Comparison of ENCODE assay signal across 7 cellular contexts in genomic region chr18:32090831-32091230, GRCh38. TPM values are rescaled to one million over a fixed set of nuclear protein-coding genes. Genes with fewer than 3 reads are reported as not detected.
DNase-seq lines count a peak whose midpoint lies in the region; ATAC-seq, FAIRE-seq and TF ChIP-seq lines count a peak whose summit lies in the region.
"Not testable (repeated sequence)": the region's sequence is repeated elsewhere in the genome, so short reads cannot be mapped to it uniquely, and the experiment has no call there.

No MANE protein-coding gene starts in this region.

- intact Hi-C loops in Right ventricle myocardium inferior (cut with DNase I) (loop anchor here (10.0 kb wide), 1 partner anchor 374 kb away; no protein-coding TSS in a partner anchor), gastrocnemius medialis (cut with DNase I; ENCODE audit: low total_unique reads) (loop anchor here (5.0 to 10.0 kb wide), 2 partner anchors 214 to 376 kb away; no protein-coding TSS in a partner anchor)

- peaks cover 40 to 52% (median 51%) of the 10 kb centered on the region in 3 donors for H3K4me1 Mint-ChIP-seq in CD8-positive, alpha-beta memory T cell
- H3K4me1 Mint-ChIP-seq in T-helper 1 cell treated with Interleukin-12 subunit alpha and Interleukin-12 subunit beta and Interleukin-4 antibody, amounts not matched to agents 30 μg/mL and 1 μg/mL, for 36 hours (ENCODE audit: low read depth) = peaks cover 35% of the 10 kb centered on the region
- peaks cover 39% of the 10 kb centered on the region for H3K4me1 Mint-ChIP-seq in activated T-cell treated with anti-CD3 and anti-CD28 coated beads, Interleukin-2, amount 50 U/mL, for 24 hours (ENCODE audit: low read depth)
- H3K4me1 Mint-ChIP-seq in astrocyte (ENCODE audit: low read depth, unreplicated experiment) = not testable (repeated sequence)
- peaks cover 25% of the 10 kb centered on the region for H3K4me1 Mint-ChIP-seq in nephron

- not testable (repeated sequence) for H3K27ac ChIP-seq in CD8-positive, alpha-beta memory T cell (ENCODE audit: low read depth, low read length); astrocyte (ENCODE audit: low read depth, low read length)
- peak overlapping the region; percentile 98 to 100 (median 100) for H3K27ac ChIP-seq in gastrocnemius medialis

- peaks cover 16% of the 10 kb centered on the region for H4K20me1 ChIP-seq in astrocyte (ENCODE audit: insufficient read depth, low read length)

- ATAC-seq in Right ventricle myocardium inferior, gastrocnemius medialis: not testable (repeated sequence)

- not testable (repeated sequence) for TF ChIP-seq CTCF in astrocyte (IDR thresholded peaks at IDR 0.05; ENCODE audit: insufficient read depth, low read depth, low read length); nephron (IDR thresholded peaks at IDR 0.05; ENCODE audit: unreplicated experiment in 3 of 3); gastrocnemius medialis (IDR thresholded peaks at IDR 0.05 in 4 of 5, conservative IDR thresholded peaks at IDR 0.05 in 1 of 5)

- POLR2A ChIA-PET in CD8-positive, alpha-beta memory T cell (lab: Charles Lee) = interaction anchor here (1.0 to 3.9 kb wide), 5 partner anchors 19 to 148 kb away, joined by 4 to 66 read pairs (median 9); partner anchors contain the start of genes RNF125 and TRAPPC8

- peaks cover 33% of the 10 kb centered on the region for H3K79me2 ChIP-seq in astrocyte (ENCODE audit: insufficient read depth, low read length)

- not testable (repeated sequence) for H3K36me3 ChIP-seq in CD8-positive, alpha-beta memory T cell (ENCODE audit: insufficient read depth, low read length); astrocyte (ENCODE audit: insufficient read depth, low read length); gastrocnemius medialis

- H3K36me3 Mint-ChIP-seq in CD8-positive, alpha-beta memory T cell = peaks cover 0 to 28% (median 2%) of the 10 kb centered on the region in 3 donors
- H3K36me3 Mint-ChIP-seq in T-helper 1 cell treated with Interleukin-12 subunit alpha and Interleukin-12 subunit beta and Interleukin-4 antibody, amounts not matched to agents 30 μg/mL and 1 μg/mL, for 36 hours (ENCODE audit: low read depth) = peaks cover 30% of the 10 kb centered on the region
- peaks cover 33% of the 10 kb centered on the region for H3K36me3 Mint-ChIP-seq in activated T-cell treated with anti-CD3 and anti-CD28 coated beads, Interleukin-2, amount 50 U/mL, for 24 hours (ENCODE audit: low read depth)
- not testable (repeated sequence) for H3K36me3 Mint-ChIP-seq in astrocyte (ENCODE audit: low read depth, unreplicated experiment)
- peaks cover 21% of the 10 kb centered on the region for H3K36me3 Mint-ChIP-seq in nephron (ENCODE audit: low read depth)

- DNase-seq in CD8-positive, alpha-beta memory T cell; activated T-cell treated with anti-CD3 and anti-CD28 coated beads, Interleukin-2, amount 50 U/mL, for 24 hours; astrocyte (ENCODE audit: low read depth); gastrocnemius medialis: not testable (repeated sequence)
- peak; percentile 47 for DNase-seq in Right ventricle myocardium inferior (ENCODE audit: missing footprints)

- not testable (repeated sequence) for H3K27me3 ChIP-seq in CD8-positive, alpha-beta memory T cell (ENCODE audit: insufficient read depth, low read length, poor library complexity, severe bottlenecking); astrocyte (ENCODE audit: insufficient read depth, low read length); gastrocnemius medialis

- not testable (repeated sequence) for H3K9me3 ChIP-seq in CD8-positive, alpha-beta memory T cell (ENCODE audit: low read length); astrocyte (ENCODE audit: insufficient read depth, low read depth, low read length); gastrocnemius medialis

- not testable (repeated sequence) for H3K4me3 ChIP-seq in CD8-positive, alpha-beta memory T cell (ENCODE audit: low read length); astrocyte (ENCODE audit: insufficient read depth, low read depth, low read length); gastrocnemius medialis

- H3K27me3 Mint-ChIP-seq in CD8-positive, alpha-beta memory T cell; T-helper 1 cell treated with Interleukin-12 subunit alpha and Interleukin-12 subunit beta and Interleukin-4 antibody, amounts not matched to agents 30 μg/mL and 1 μg/mL, for 36 hours (ENCODE audit: low read depth); activated T-cell treated with anti-CD3 and anti-CD28 coated beads, Interleukin-2, amount 50 U/mL, for 24 hours; astrocyte (ENCODE audit: low read depth, unreplicated experiment); nephron (ENCODE audit: low read depth): not testable (repeated sequence)

- not testable (repeated sequence) for H3K9me3 Mint-ChIP-seq in CD8-positive, alpha-beta memory T cell; T-helper 1 cell treated with Interleukin-12 subunit alpha and Interleukin-12 subunit beta and Interleukin-4 antibody, amounts not matched to agents 30 μg/mL and 1 μg/mL, for 36 hours; activated T-cell treated with anti-CD3 and anti-CD28 coated beads, Interleukin-2, amount 50 U/mL, for 24 hours; astrocyte (ENCODE audit: unreplicated experiment); nephron

- H3K4me3 Mint-ChIP-seq in CD8-positive, alpha-beta memory T cell = peak overlapping the region in 4 of 7 donors; percentile 47 to 63 (median 56)
- peak overlapping the region; percentile 16 for H3K4me3 Mint-ChIP-seq in T-helper 1 cell treated with Interleukin-12 subunit alpha and Interleukin-12 subunit beta and Interleukin-4 antibody, amounts not matched to agents 30 μg/mL and 1 μg/mL, for 36 hours
- H3K4me3 Mint-ChIP-seq in activated T-cell treated with anti-CD3 and anti-CD28 coated beads, Interleukin-2, amount 50 U/mL, for 24 hours = peak overlapping the region; percentile 23
- H3K4me3 Mint-ChIP-seq in astrocyte (ENCODE audit: unreplicated experiment) = peak overlapping the region; percentile 50
- peak overlapping the region; percentile 48 to 57 (median 50) for H3K4me3 Mint-ChIP-seq in nephron

- not testable (repeated sequence) for TF ChIP-seq POLR2A in gastrocnemius medialis (IDR thresholded peaks at IDR 0.05)

- not testable (repeated sequence) for H3K9ac ChIP-seq in astrocyte (ENCODE audit: low read length)

- not testable (repeated sequence) for H2AFZ ChIP-seq in astrocyte (ENCODE audit: low read depth, low read length)

- in situ Hi-C loops in gastrocnemius medialis (cut with MboI; ENCODE audit: low sequenced_read_pairs in 4 of 4) = loop anchor here in 2 of 4 donors (10.0 to 25.0 kb wide), 2 partner anchors 146 to 154 kb away; partner anchors contain the start of gene TRAPPC8 (in 2 of the 2)

- CTCF ChIA-PET in CD8-positive, alpha-beta memory T cell (lab: Charles Lee) = interaction anchor here (1.8 to 6.9 kb wide), 5 partner anchors 13 to 148 kb away, joined by 7 to 38 read pairs (median 13); partner anchors contain the start of genes RNF125 and TRAPPC8

- FAIRE-seq in astrocyte (lab: Jason Lieb, UNC) = not testable (repeated sequence)

- H3K4me2 ChIP-seq in astrocyte (ENCODE audit: low read length) = not testable (repeated sequence)

- peak overlapping the region in 5 of 8 donors; percentile 56 to 90 (median 64) for H3K27ac Mint-ChIP-seq in CD8-positive, alpha-beta memory T cell
- not testable (repeated sequence) for H3K27ac Mint-ChIP-seq in T-helper 1 cell treated with Interleukin-12 subunit alpha and Interleukin-12 subunit beta and Interleukin-4 antibody, amounts not matched to agents 30 μg/mL and 1 μg/mL, for 36 hours; astrocyte (ENCODE audit: unreplicated experiment)
- peak overlapping the region; percentile 79 for H3K27ac Mint-ChIP-seq in activated T-cell treated with anti-CD3 and anti-CD28 coated beads, Interleukin-2, amount 50 U/mL, for 24 hours
- H3K27ac Mint-ChIP-seq in nephron = peak overlapping the region in 1 of 3 experiments; percentile 66

- peaks cover 31% of the 10 kb centered on the region for H3K4me1 ChIP-seq in CD8-positive, alpha-beta memory T cell (ENCODE audit: insufficient read depth, low read length)
- H3K4me1 ChIP-seq in astrocyte (ENCODE audit: insufficient read depth, low read length) = not testable (repeated sequence)
- peaks cover 28% of the 10 kb centered on the region in 2 donors for H3K4me1 ChIP-seq in gastrocnemius medialis

RNA-seq across cellular contexts. Expression of gene RNF138, which starts 0.8 kb away (rescaled TPM):
- total RNA-seq in CD8-positive, alpha-beta memory T cell = 10 to 100 TPM; 82.7 to 87.8 TPM
- polyA plus RNA-seq in CD8-positive, alpha-beta memory T cell = 54.9 TPM
- total RNA-seq in astrocyte (15.4 and 16.3 TPM in 2 replicates), Right ventricle myocardium inferior (8.0 TPM), gastrocnemius medialis (10 to 100 TPM in 2 of 4 donors, 1 to 10 TPM in 2; 4.9 to 23.7 (median 9.1) TPM)
